ENCODE assay signal across 32 cellular contexts in genomic region chr21:30623362-30623761, GRCh38. TPM values are rescaled to one million over a fixed set of nuclear protein-coding genes. Genes with fewer than 3 reads are reported as not detected.
"Had no signal": no experiment of that assay in that cellular context is flagged by ENCODE, and none has a peak within 500 bp of the region (broad histone marks: within the 10 kb centered on the region; RNA-seq: fewer than 3 reads in every experiment).

No MANE protein-coding gene starts in this region.

- H3K36me3 ChIP-seq: colonic mucosa, esophagus squamous epithelium, gastrocnemius medialis, heart right ventricle, left lung, lower lobe of right lung had no signal

- ATAC-seq: effector memory CD8-positive, alpha-beta T cell; esophagus mucosa; gastrocnemius medialis; heart right ventricle; left lung; left ventricle myocardium superior; lower lobe of right lung; mucosa of descending colon had no signal

- H3K9me3 ChIP-seq: colonic mucosa, gastrocnemius medialis, lower lobe of right lung had no signal

- H3K27me3 ChIP-seq: colonic mucosa, esophagus squamous epithelium, gastrocnemius medialis, heart right ventricle, left lung had no signal

- DNase-seq: colonic mucosa; cortex of kidney; effector CD8-positive, alpha-beta T cell; effector memory CD8-positive, alpha-beta T cell; endodermal cell; erythroblast; esophagus squamous epithelium; foreskin fibroblast; foreskin melanocyte; gastrocnemius medialis; glutamatergic neuron; head of caudate nucleus; heart right ventricle; hippocampal formation; left cardiac atrium; left lung; left ventricle myocardium superior; lower lobe of right lung; mesenchymal stem cell; mucosa of descending colon; naive B cell had no signal

- H3K4me1 ChIP-seq: colonic mucosa, esophagus squamous epithelium, gastrocnemius medialis, heart right ventricle, left lung, lower lobe of right lung had no signal

- H3K4me3 ChIP-seq: colonic mucosa, esophagus squamous epithelium, gastrocnemius medialis, heart right ventricle, left lung, lower lobe of right lung, mucosa of descending colon had no signal

- H3K27ac ChIP-seq: colonic mucosa, epithelial cell of prostate, esophagus squamous epithelium, gastrocnemius medialis, heart right ventricle, left lung, lower lobe of right lung had no signal

RNA-seq across cellular contexts. Expression of gene KRTAP20-4, which starts 2.9 kb away (rescaled TPM):
- total RNA-seq: colonic mucosa, dermis microvascular lymphatic vessel endothelial cell, endodermal cell, esophagus mucosa, esophagus squamous epithelium, gastrocnemius medialis, glomerular endothelial cell, heart right ventricle, kidney epithelial cell, left cardiac atrium, left lung, left ventricle myocardium superior, lower leg skin, lower lobe of right lung, lung microvascular endothelial cell, mesenteric fat pad, mesothelial cell of epicardium, mucosa of descending colon, myocyte had no signal
- polyA plus RNA-seq: heart right ventricle, keratinocyte had no signal

RNA-seq across cellular contexts. Expression of gene KRTAP20-1, which starts 7.1 kb away (rescaled TPM):
- total RNA-seq: colonic mucosa, dermis microvascular lymphatic vessel endothelial cell, endodermal cell, esophagus mucosa, esophagus squamous epithelium, gastrocnemius medialis, glomerular endothelial cell, heart right ventricle, kidney epithelial cell, left cardiac atrium, left lung, left ventricle myocardium superior, lower leg skin, lower lobe of right lung, lung microvascular endothelial cell, mesenteric fat pad, mesothelial cell of epicardium, mucosa of descending colon, myocyte had no signal
- polyA plus RNA-seq: heart right ventricle, keratinocyte had no signal

RNA-seq across cellular contexts. Expression of gene KRTAP6-1, which starts 9.6 kb away (rescaled TPM):
- total RNA-seq: colonic mucosa, dermis microvascular lymphatic vessel endothelial cell, endodermal cell, esophagus mucosa, esophagus squamous epithelium, gastrocnemius medialis, glomerular endothelial cell, heart right ventricle, kidney epithelial cell, left cardiac atrium, left lung, left ventricle myocardium superior, lower lobe of right lung, lung microvascular endothelial cell, mesenteric fat pad, mesothelial cell of epicardium, mucosa of descending colon, myocyte had no signal
- polyA plus RNA-seq: heart right ventricle, keratinocyte had no signal

RNA-seq across cellular contexts. Expression of gene KRTAP20-2, which starts 11.6 kb away (rescaled TPM):
- total RNA-seq: colonic mucosa, dermis microvascular lymphatic vessel endothelial cell, endodermal cell, esophagus mucosa, esophagus squamous epithelium, gastrocnemius medialis, glomerular endothelial cell, heart right ventricle, kidney epithelial cell, left cardiac atrium, left lung, left ventricle myocardium superior, lower lobe of right lung, lung microvascular endothelial cell, mesenteric fat pad, mesothelial cell of epicardium, mucosa of descending colon, myocyte had no signal
- polyA plus RNA-seq: heart right ventricle, keratinocyte had no signal

RNA-seq across cellular contexts. Expression of gene KRTAP20-3, which starts 19.3 kb away (rescaled TPM):
- total RNA-seq: colonic mucosa, dermis microvascular lymphatic vessel endothelial cell, endodermal cell, esophagus mucosa, esophagus squamous epithelium, gastrocnemius medialis, glomerular endothelial cell, heart right ventricle, kidney epithelial cell, left cardiac atrium, left lung, left ventricle myocardium superior, lower leg skin, lower lobe of right lung, lung microvascular endothelial cell, mesenteric fat pad, mesothelial cell of epicardium, mucosa of descending colon, myocyte had no signal
- polyA plus RNA-seq: heart right ventricle, keratinocyte had no signal
